ENCODE assay signal across 26 cellular contexts in genomic region chr7:45598697-45599520, GRCh38. TPM values are rescaled to one million over a fixed set of nuclear protein-coding genes. Genes with fewer than 3 reads are reported as not detected.
DNase-seq lines count a peak whose midpoint lies in the region; ATAC-seq, FAIRE-seq and TF ChIP-seq lines count a peak whose summit lies in the region.
"Had no signal": no experiment of that assay in that cellular context is flagged by ENCODE, and none has a peak within 500 bp of the region (broad histone marks: within the 10 kb centered on the region; RNA-seq: fewer than 3 reads in every experiment).

No MANE protein-coding gene starts in this region.

- H3K4me1 ChIP-seq in lung (ENCODE audit: control insufficient read depth in 2 of 2, insufficient read depth in 2 of 2, low read length in 2 of 2): no peaks in the 10 kb centered on the region
- H3K4me1 ChIP-seq: parathyroid adenoma, Peyer's patch had no signal

- no peaks in the 10 kb centered on the region for H3K36me3 ChIP-seq in lung (ENCODE audit: control insufficient read depth in 2 of 2, insufficient read depth in 2 of 2, low read length in 2 of 2)
- H3K36me3 ChIP-seq: Peyer's patch had no signal

- intact Hi-C loops in activated T-helper 2 cell treated with anti-CD3 and anti-CD28 coated beads, Interferon-gamma antibody, Interleukin-2, Interleukin-4, amounts not matched to agents 10 μg/mL and 5 μg/mL and 100 μg/mL, durations not matched to agents 14 hours and 24 hours and 36 hours (cut with micrococcal nuclease): no loop called here

- H3K36me3 Mint-ChIP-seq in activated T-cell treated with anti-CD3 and anti-CD28 coated beads, Interleukin-2, amount 50 U/mL, for 24 hours (ENCODE audit: low read depth): no peaks in the 10 kb centered on the region
- no peaks in the 10 kb centered on the region for H3K36me3 Mint-ChIP-seq in activated T-helper 2 cell treated with anti-CD3 and anti-CD28 coated beads, Interferon-gamma antibody, Interleukin-2, Interleukin-4, amounts not matched to agents 10 μg/mL and 5 μg/mL and 100 μg/mL, durations not matched to agents 14 hours and 24 hours and 36 hours (ENCODE audit: low read depth)
- H3K36me3 Mint-ChIP-seq: CD8-positive, alpha-beta T cell had no signal

- H3K27me3 Mint-ChIP-seq in activated T-cell treated with anti-CD3 and anti-CD28 coated beads, Interleukin-2, amount 50 U/mL, for 24 hours: no peaks in the 10 kb centered on the region
- H3K27me3 Mint-ChIP-seq in activated T-helper 2 cell treated with anti-CD3 and anti-CD28 coated beads, Interferon-gamma antibody, Interleukin-2, Interleukin-4, amounts not matched to agents 10 μg/mL and 5 μg/mL and 100 μg/mL, durations not matched to agents 14 hours and 24 hours and 36 hours (ENCODE audit: low read depth): no peaks in the 10 kb centered on the region
- H3K27me3 Mint-ChIP-seq: activated CD4-positive, alpha-beta T cell treated with anti-CD3 and anti-CD28 coated beads, Interleukin-2, amount 10 ng/mL, durations not matched to agents 24 days and 14 days had no signal

- DNase-seq in activated T-cell treated with anti-CD3 and anti-CD28 coated beads, Interleukin-2, amount 50 U/mL, for 24 hours: peak; percentile 15
- no peak for DNase-seq in activated T-cell treated with anti-CD3 and anti-CD28 coated beads, Interleukin-2, amount 50 U/mL, for 48 hours
- DNase-seq in activated T-helper 2 cell treated with anti-CD3 and anti-CD28 coated beads, Interferon-gamma antibody, Interleukin-2, Interleukin-4, amounts not matched to agents 10 μg/mL and 5 μg/mL and 100 μg/mL, durations not matched to agents 14 hours and 24 hours and 36 hours (ENCODE audit: low spot score): peak; percentile 6
- DNase-seq in lung (ENCODE audit: low spot score) (peak; percentile 16), ureter (ENCODE audit: low spot score) (peak; percentile 35), cortex of kidney (lab: John Stamatoyannopoulos, UW) (no peak), NCI-H2171 (lab: John Stamatoyannopoulos, UW) (no peak), frontal cortex (ENCODE audit: low spot score in 2 of 2) (no peak)
- DNase-seq: activated CD4-positive, alpha-beta T cell treated with anti-CD3 and anti-CD28 coated beads, Interleukin-2, amount 10 ng/mL, durations not matched to agents 24 days and 14 days; activated gamma-delta T cell; DMS153; NCI-H1417 treated with DMSO at 0.1 percent for 48 hours; NCI-H2081 treated with DMSO at 0.1 percent for 48 hours; NCI-H748 treated with DMSO at 0.1 percent for 48 hours; nephron progenitor cell; Peyer's patch; right cardiac atrium; stimulated activated CD4-positive, alpha-beta T cell treated with anti-CD3 and anti-CD28 coated beads, Interleukin-4, amount 100 ng/mL, for 1 hour; SW 1271; T-helper 9 cell had no signal

- no peak overlapping the region for H3K27ac Mint-ChIP-seq in activated T-cell treated with anti-CD3 and anti-CD28 coated beads, Interleukin-2, amount 50 U/mL, for 24 hours
- H3K27ac Mint-ChIP-seq in activated T-helper 2 cell treated with anti-CD3 and anti-CD28 coated beads, Interferon-gamma antibody, Interleukin-2, Interleukin-4, amounts not matched to agents 10 μg/mL and 5 μg/mL and 100 μg/mL, durations not matched to agents 14 hours and 24 hours and 36 hours: no peak overlapping the region
- H3K27ac Mint-ChIP-seq: activated CD4-positive, alpha-beta T cell treated with anti-CD3 and anti-CD28 coated beads, Interleukin-2, amount 10 ng/mL, durations not matched to agents 24 days and 14 days; CD8-positive, alpha-beta T cell had no signal

- no peak for FAIRE-seq in frontal cortex (lab: Jason Lieb, UNC)
- FAIRE-seq: astrocyte, islet of Langerhans had no signal

- no peaks in the 10 kb centered on the region for H3K9me3 ChIP-seq in lung (ENCODE audit: control insufficient read depth in 2 of 2, insufficient read depth in 1 of 2, low read length in 1 of 2)
- H3K9me3 ChIP-seq: Peyer's patch had no signal

- no peaks in the 10 kb centered on the region for H3K27me3 ChIP-seq in lung (ENCODE audit: control insufficient read depth, insufficient read depth)
- H3K27me3 ChIP-seq: Peyer's patch had no signal

- H3K9me3 Mint-ChIP-seq in activated T-cell treated with anti-CD3 and anti-CD28 coated beads, Interleukin-2, amount 50 U/mL, for 24 hours: no peaks in the 10 kb centered on the region
- no peaks in the 10 kb centered on the region for H3K9me3 Mint-ChIP-seq in activated T-helper 2 cell treated with anti-CD3 and anti-CD28 coated beads, Interferon-gamma antibody, Interleukin-2, Interleukin-4, amounts not matched to agents 10 μg/mL and 5 μg/mL and 100 μg/mL, durations not matched to agents 14 hours and 24 hours and 36 hours
- H3K9me3 Mint-ChIP-seq: activated CD4-positive, alpha-beta T cell treated with anti-CD3 and anti-CD28 coated beads, Interleukin-2, amount 10 ng/mL, durations not matched to agents 24 days and 14 days; CD8-positive, alpha-beta T cell; central memory CD8-positive, alpha-beta T cell; nephron progenitor cell had no signal

- H3K27ac ChIP-seq in lung (ENCODE audit: low read depth in 1 of 2, low read length in 1 of 2): no peak overlapping the region
- H3K27ac ChIP-seq: KMS-11, parathyroid adenoma, Peyer's patch had no signal

- 91 to 92% methylated on average over 20 of the region's 20 CpGs for WGBS in lung, 2 donors

- no peak for ATAC-seq in lung (ENCODE audit: insufficient read depth, low FRiP score)
- ATAC-seq: CD8-positive, alpha-beta T cell had no signal

- no peaks in the 10 kb centered on the region for H3K4me1 Mint-ChIP-seq in activated T-cell treated with anti-CD3 and anti-CD28 coated beads, Interleukin-2, amount 50 U/mL, for 24 hours (ENCODE audit: low read depth)
- no peaks in the 10 kb centered on the region for H3K4me1 Mint-ChIP-seq in activated T-helper 2 cell treated with anti-CD3 and anti-CD28 coated beads, Interferon-gamma antibody, Interleukin-2, Interleukin-4, amounts not matched to agents 10 μg/mL and 5 μg/mL and 100 μg/mL, durations not matched to agents 14 hours and 24 hours and 36 hours (ENCODE audit: low read depth)
- H3K4me1 Mint-ChIP-seq: activated CD4-positive, alpha-beta T cell treated with anti-CD3 and anti-CD28 coated beads, Interleukin-2, amount 10 ng/mL, durations not matched to agents 24 days and 14 days; central memory CD8-positive, alpha-beta T cell had no signal

- H3K4me3 Mint-ChIP-seq in activated T-cell treated with anti-CD3 and anti-CD28 coated beads, Interleukin-2, amount 50 U/mL, for 24 hours: no peak overlapping the region
- H3K4me3 Mint-ChIP-seq in activated T-helper 2 cell treated with anti-CD3 and anti-CD28 coated beads, Interferon-gamma antibody, Interleukin-2, Interleukin-4, amounts not matched to agents 10 μg/mL and 5 μg/mL and 100 μg/mL, durations not matched to agents 14 hours and 24 hours and 36 hours (ENCODE audit: low read depth): no peak overlapping the region
- H3K4me3 Mint-ChIP-seq: activated CD4-positive, alpha-beta T cell treated with anti-CD3 and anti-CD28 coated beads, Interleukin-2, amount 10 ng/mL, durations not matched to agents 24 days and 14 days; CD8-positive, alpha-beta T cell; central memory CD8-positive, alpha-beta T cell; nephron progenitor cell had no signal

- no peak for TF ChIP-seq CTCF in lung (IDR thresholded peaks at IDR 0.05; ENCODE audit: control extremely low read depth, extremely low read depth)

- no peak overlapping the region for H3K4me3 ChIP-seq in lung
- H3K4me3 ChIP-seq: Peyer's patch had no signal

RNA-seq across cellular contexts. Expression of gene ADCY1, which starts 24.7 kb away (rescaled TPM):
- total RNA-seq in activated T-helper 2 cell treated with anti-CD3 and anti-CD28 coated beads, Interferon-gamma antibody, Interleukin-2, Interleukin-4, amounts not matched to agents 10 μg/mL and 5 μg/mL and 100 μg/mL, durations not matched to agents 14 hours and 24 hours and 36 hours: 8.9 and 9.4 TPM in 2 replicates
- total RNA-seq in lung (1 to 10 TPM in 1 of 2 donors, under 1 TPM in 1; 0.34 to 1.8 TPM), ureter (4.6 TPM), frontal cortex (92.1 TPM)
- under 1 TPM; 0.14 to 0.22 TPM for polyA plus RNA-seq in lung
- total RNA-seq: CD8-positive, alpha-beta T cell had no signal

Comparison
In these comparisons a context has a peak if more than half of its experiments do, and no peak if none do; other contexts are left out.
1. DNase-seq: peak in activated T-cell treated with anti-CD3 and anti-CD28 coated beads, Interleukin-2, amount 50 U/mL, for 24 hours (single experiment), activated T-helper 2 cell treated with anti-CD3 and anti-CD28 coated beads, Interferon-gamma antibody, Interleukin-2, Interleukin-4, amounts not matched to agents 10 μg/mL and 5 μg/mL and 100 μg/mL, durations not matched to agents 14 hours and 24 hours and 36 hours (single experiment), lung (single experiment) and ureter (single experiment); none in activated T-cell treated with anti-CD3 and anti-CD28 coated beads, Interleukin-2, amount 50 U/mL, for 48 hours (0 of 2), cortex of kidney (single experiment), NCI-H2171 (single experiment) and frontal cortex (0 of 2).